1 cellular context compared by ENCODE assay signal in genomic region chr1:29576510-29576909, GRCh38.
TF ChIP-seq lines count a peak whose summit lies in the region.

No MANE protein-coding gene starts in this region.

TF ChIP-seq in H1, 55 proteins besides CTCF, POLR2A, EP300 and RAD21 (continued from another document):
- TF ChIP-seq ATF2 (IDR thresholded peaks at IDR 0.05; ENCODE audit: low read length) (no peak), YY1 (IDR thresholded peaks at IDR 0.05; ENCODE audit: low read depth, low read length) (no peak), RNF2 (IDR thresholded peaks at IDR 0.05; ENCODE audit: borderline replicate concordance, low read depth, low read length, missing control alignments, poor library complexity, severe bottlenecking) (no peak)
